13 cellular contexts compared by ENCODE assay signal in genomic region chr2:17918789-17919188, GRCh38. TPM values are rescaled to one million over a fixed set of nuclear protein-coding genes. Genes with fewer than 3 reads are reported as not detected.
A peak's percentile ranks its signal among the peaks of the same experiment; 100 is the strongest.
DNase-seq lines count a peak whose midpoint lies in the region; ATAC-seq and TF ChIP-seq lines count a peak whose summit lies in the region.
"Had no signal": no experiment of that assay in that cellular context is flagged by ENCODE, and none has a peak within 500 bp of the region (broad histone marks: within the 10 kb centered on the region; RNA-seq: fewer than 3 reads in every experiment).

No MANE protein-coding gene starts in this region.

- whole genome bisulfite sequencing in aorta, 2 donors, result 7 to 11% methylated on average over 1 of the region's 1 CpG

- H3K27ac Mint-ChIP-seq in type B pancreatic cell, result no peak overlapping the region
- H3K27ac Mint-ChIP-seq: activated naive CD8-positive, alpha-beta T cell treated with anti-CD3 and anti-CD28 coated beads for 36 hours had no signal

- DNase-seq in NCI-H2227 (lab: John Stamatoyannopoulos, UW; ENCODE audit: unreplicated experiment) (peak; percentile 11), epithelial cell of proximal tubule (ENCODE audit: low read depth) (no peak), pons (ENCODE audit: low spot score) (peak; percentile 53), aorta (no peak), type B pancreatic cell (ENCODE audit: extremely low spot score, unreplicated experiment) (no peak)
- DNase-seq in effector memory CD4-positive, alpha-beta T cell, result no peak
- DNase-seq: activated naive CD8-positive, alpha-beta T cell treated with anti-CD3 and anti-CD28 coated beads for 36 hours; EL; NCI-H146 had no signal

- no peak for ATAC-seq in aorta (ENCODE audit: low FRiP score)

- H3K9me3 ChIP-seq in HEK293 (ENCODE audit: control insufficient read depth, insufficient read depth, low read depth, low read length), result no peaks in the 10 kb centered on the region
- H3K9me3 ChIP-seq in effector memory CD4-positive, alpha-beta T cell (ENCODE audit: control insufficient read depth, low read length), result no peaks in the 10 kb centered on the region
- H3K9me3 ChIP-seq in aorta (ENCODE audit: control insufficient read depth, low read length), result no peaks in the 10 kb centered on the region
- H3K9me3 ChIP-seq: right atrium auricular region, SJSA1 had no signal

- H3K4me1 Mint-ChIP-seq in type B pancreatic cell (ENCODE audit: unreplicated experiment), result peaks cover 8% of the 10 kb centered on the region
- H3K4me1 Mint-ChIP-seq: activated naive CD8-positive, alpha-beta T cell treated with anti-CD3 and anti-CD28 coated beads for 36 hours had no signal

- H3K4me3 Mint-ChIP-seq in type B pancreatic cell, result no peak overlapping the region
- H3K4me3 Mint-ChIP-seq: activated naive CD8-positive, alpha-beta T cell treated with anti-CD3 and anti-CD28 coated beads for 36 hours had no signal

- H3K4me1 ChIP-seq in HEK293 (ENCODE audit: control insufficient read depth, insufficient read depth, low read length) (peaks cover 6% of the 10 kb centered on the region; the same call in 1 of the 2 replicates), aorta (ENCODE audit: control insufficient read depth in 1 of 2, insufficient read depth in 2 of 2, low read length in 2 of 2) (peaks cover 0 to 3% of the 10 kb centered on the region in 2 donors)
- no peaks in the 10 kb centered on the region for H3K4me1 ChIP-seq in effector memory CD4-positive, alpha-beta T cell (ENCODE audit: control insufficient read depth, insufficient read depth, low read length, poor library complexity, severe bottlenecking)
- H3K4me1 ChIP-seq: right atrium auricular region, SJSA1 had no signal

- no peaks in the 10 kb centered on the region for H3K9me3 Mint-ChIP-seq in type B pancreatic cell
- H3K9me3 Mint-ChIP-seq: activated naive CD8-positive, alpha-beta T cell treated with anti-CD3 and anti-CD28 coated beads for 36 hours had no signal

- H3K27ac ChIP-seq in HEK293 (ENCODE audit: extremely low read depth, low read depth, low read length) (no peak overlapping the region), aorta (ENCODE audit: low read depth in 1 of 2, low read length in 2 of 2) (no peak overlapping the region)
- H3K27ac ChIP-seq in effector memory CD4-positive, alpha-beta T cell (ENCODE audit: insufficient read depth, low read length, poor library complexity, severe bottlenecking), result no peak overlapping the region
- H3K27ac ChIP-seq: right atrium auricular region, SJSA1 had no signal

- H3K27me3 ChIP-seq in effector memory CD4-positive, alpha-beta T cell (replicated peaks; ENCODE audit: control insufficient read depth, insufficient read depth, low read length, poor library complexity, severe bottlenecking), result no peaks in the 10 kb centered on the region
- H3K27me3 ChIP-seq in aorta (ENCODE audit: control insufficient read depth in 1 of 2, insufficient read depth in 2 of 2, low read length in 1 of 2), result no peaks in the 10 kb centered on the region
- H3K27me3 ChIP-seq: right atrium auricular region, SJSA1 had no signal

- H3K27me3 Mint-ChIP-seq in type B pancreatic cell, result peaks cover 6% of the 10 kb centered on the region
- H3K27me3 Mint-ChIP-seq: activated naive CD8-positive, alpha-beta T cell treated with anti-CD3 and anti-CD28 coated beads for 36 hours had no signal

- intact Hi-C loops in aorta (cut with DNase I), result no loop called here

- POLR2A ChIA-PET in HEK293 (lab: Yijun Ruan, JAX), result no interaction called here

- no peaks in the 10 kb centered on the region for H3K36me3 Mint-ChIP-seq in type B pancreatic cell
- H3K36me3 Mint-ChIP-seq: activated naive CD8-positive, alpha-beta T cell treated with anti-CD3 and anti-CD28 coated beads for 36 hours had no signal

- CTCF ChIA-PET in HEK293 (lab: Yijun Ruan, JAX), result interaction anchor here (0.6 to 2.2 kb wide), 11 partner anchors 8 to 460 kb away, joined by 3 to 19 read pairs (median 3); no protein-coding TSS in a partner anchor

- TF ChIP-seq CTCF in HEK293 (tag by site-specific recombination; IDR thresholded peaks at IDR 0.05), result peak; percentile 70
- TF ChIP-seq CTCF in epithelial cell of proximal tubule (conservative IDR thresholded peaks at IDR 0.05; ENCODE audit: low read depth, low read length), result peak; percentile 42
- no peak for TF ChIP-seq CTCF in type B pancreatic cell (conservative IDR thresholded peaks at IDR 0.05)

- H3K36me3 ChIP-seq in HEK293 (ENCODE audit: control insufficient read depth in 2 of 2, insufficient read depth in 1 of 2, low read length in 2 of 2) (no peaks in the 10 kb centered on the region), aorta (ENCODE audit: control insufficient read depth in 1 of 2, insufficient read depth in 2 of 2, low read length in 1 of 2) (no peaks in the 10 kb centered on the region)
- H3K36me3 ChIP-seq in effector memory CD4-positive, alpha-beta T cell (ENCODE audit: control insufficient read depth, insufficient read depth, low read length), result no peaks in the 10 kb centered on the region
- H3K36me3 ChIP-seq: right atrium auricular region, SJSA1 had no signal

- H3K4me3 ChIP-seq in HEK293 (ENCODE audit: low read depth, low read length), result no peak overlapping the region
- H3K4me3 ChIP-seq in epithelial cell of proximal tubule (ENCODE audit: low read depth, low read length), result no peak overlapping the region
- H3K4me3 ChIP-seq in effector memory CD4-positive, alpha-beta T cell (ENCODE audit: insufficient read depth, low read depth, low read length, poor library complexity, severe bottlenecking), result no peak overlapping the region
- no peak overlapping the region for H3K4me3 ChIP-seq in aorta (ENCODE audit: low read length in 2 of 2)
- H3K4me3 ChIP-seq: right atrium auricular region, SJSA1 had no signal

TF ChIP-seq in HEK293, 187 proteins besides CTCF, POLR2A, EP300 and RAD21:
- TF ChIP-seq ZBTB1 (tag by site-specific recombination; IDR thresholded peaks at IDR 0.05) (no peak), SP7 (tag by site-specific recombination; IDR thresholded peaks at IDR 0.05) (no peak), ZNF211 (tag by site-specific recombination; IDR thresholded peaks at IDR 0.05; ENCODE audit: low read depth) (no peak), ZNF239 (tag by site-specific recombination; IDR thresholded peaks at IDR 0.05) (no peak), ZNF138 (tag by site-specific recombination; IDR thresholded peaks at IDR 0.05; ENCODE audit: borderline replicate concordance) (no peak), ZNF654 (tag by site-specific recombination; IDR thresholded peaks at IDR 0.05; ENCODE audit: low read depth) (0 out of 2 replicates have a peak, but pooled peaks have one; percentile 16)
TF ChIP-seq in HEK293: peak in this region for 1.

RNA-seq across cellular contexts. Expression of gene KCNS3, which starts 40.3 kb away (rescaled TPM):
- total RNA-seq in epithelial cell of proximal tubule, result 16.2 and 26.9 TPM in 2 replicates
- total RNA-seq in aorta, result 10 to 100 TPM in 1 of 2 donors, 1 to 10 TPM in 1; 8.8 to 13.7 TPM
- 10 to 100 TPM in 1 of 2 donors, 1 to 10 TPM in 1; 5.4 to 15.0 TPM for polyA plus RNA-seq in aorta
- total RNA-seq in type B pancreatic cell (ENCODE audit: low replicate concordance), result 5.3 and 10.3 TPM in 2 replicates
- total RNA-seq: activated CD8-positive, alpha-beta memory T cell treated with anti-CD3 and anti-CD28 coated beads for 36 hours; activated naive CD8-positive, alpha-beta T cell treated with anti-CD3 and anti-CD28 coated beads for 36 hours had no signal

Comparison
In these comparisons a context has a peak if more than half of its experiments do, and no peak if none do; other contexts are left out.
1. DNase-seq: peak in NCI-H2227 (single experiment) and pons (single experiment); none in epithelial cell of proximal tubule (single experiment), effector memory CD4-positive, alpha-beta T cell (0 of 3), aorta (0 of 2) and type B pancreatic cell (single experiment).